14 cellular contexts compared by ENCODE assay signal in genomic region chr3:13388816-13389215, GRCh38. TPM values are rescaled to one million over a fixed set of nuclear protein-coding genes. Genes with fewer than 3 reads are reported as not detected.
DNase-seq lines count a peak whose midpoint lies in the region; TF ChIP-seq lines count a peak whose summit lies in the region.
"Had no signal": no experiment of that assay in that cellular context is flagged by ENCODE, and none has a peak within 500 bp of the region (broad histone marks: within the 10 kb centered on the region; RNA-seq: fewer than 3 reads in every experiment).

No MANE protein-coding gene starts in this region.

- H3K9me3 ChIP-seq in NT2/D1 (ENCODE audit: insufficient read depth, low read length) = no peaks in the 10 kb centered on the region
- H3K9me3 ChIP-seq in endodermal cell (ENCODE audit: control insufficient read depth, low read length) = no peaks in the 10 kb centered on the region
- no peaks in the 10 kb centered on the region for H3K9me3 ChIP-seq in mammary epithelial cell (replicated peaks; ENCODE audit: insufficient read depth, low read length)
- H3K9me3 ChIP-seq: BLaER1 treated with 17β-estradiol and CSF1 and Interleukin-3, amounts not matched to agents 10 nM and 100 nM had no signal

- H3K9ac ChIP-seq in NT2/D1 (ENCODE audit: insufficient read length, low read depth) (peak overlapping the region; percentile 12), endodermal cell (ENCODE audit: extremely low read depth, low read length, poor library complexity, severe bottlenecking) (no peak overlapping the region), mammary epithelial cell (ENCODE audit: insufficient read depth, low read length) (no peak overlapping the region)
- H3K9ac ChIP-seq: BLaER1 treated with 17β-estradiol and CSF1 and Interleukin-3, amounts not matched to agents 10 nM and 100 nM; GM23248 had no signal

- DNase-seq in activated naive CD4-positive, alpha-beta T cell treated with anti-CD3 and anti-CD28 coated beads, Interleukin-2, amount 10 ng/mL, durations not matched to agents 7 days and 5 days = no peak
- no peak for DNase-seq in activated naive CD4-positive, alpha-beta T cell treated with anti-CD3 and anti-CD28 coated beads for 36 hours
- DNase-seq in CD14-positive monocyte (ENCODE audit: low spot score) (no peak), NT2/D1 (ENCODE audit: low read depth, low spot score) (no peak), endodermal cell (no peak), NK-92 (lab: John Stamatoyannopoulos, UW; ENCODE audit: unreplicated experiment) (no peak), mammary epithelial cell (no peak)
- DNase-seq in stimulated activated CD4-positive, alpha-beta T cell treated with anti-CD3 and anti-CD28 coated beads, Interleukin-15, amount 100 ng/mL, for 24 hours = no peak
- DNase-seq: ACHN; Calu3; CD4-positive, alpha-beta T cell; DMS 273 treated with DMSO at 0.1 percent for 48 hours; GM23248 had no signal

- peaks cover 32% of the 10 kb centered on the region for H3K4me1 Mint-ChIP-seq in activated naive CD4-positive, alpha-beta T cell treated with anti-CD3 and anti-CD28 coated beads, Interleukin-2, amount 10 ng/mL, durations not matched to agents 7 days and 5 days
- H3K4me1 Mint-ChIP-seq in activated naive CD4-positive, alpha-beta T cell treated with anti-CD3 and anti-CD28 coated beads for 36 hours (ENCODE audit: low read depth) = peaks cover 27% of the 10 kb centered on the region
- H3K4me1 Mint-ChIP-seq in CD14-positive monocyte = peaks cover 17% of the 10 kb centered on the region
- H3K4me1 Mint-ChIP-seq in endodermal cell = no peaks in the 10 kb centered on the region

- no peaks in the 10 kb centered on the region for H3K79me2 ChIP-seq in mammary epithelial cell (ENCODE audit: insufficient read depth, low read length)

- H3K27ac Mint-ChIP-seq in activated naive CD4-positive, alpha-beta T cell treated with anti-CD3 and anti-CD28 coated beads, Interleukin-2, amount 10 ng/mL, durations not matched to agents 7 days and 5 days = peak overlapping the region; percentile 42
- H3K27ac Mint-ChIP-seq in activated naive CD4-positive, alpha-beta T cell treated with anti-CD3 and anti-CD28 coated beads for 36 hours = no peak overlapping the region
- H3K27ac Mint-ChIP-seq in CD14-positive monocyte = peak overlapping the region in 4 of 7 donors; percentile 16 to 73 (median 38)
- peak overlapping the region; percentile 25 for H3K27ac Mint-ChIP-seq in endodermal cell
- H3K27ac Mint-ChIP-seq: CD4-positive, alpha-beta T cell had no signal

- TF ChIP-seq CTCF in CD14-positive monocyte (IDR thresholded peaks at IDR 0.05) (no peak), endodermal cell (conservative IDR thresholded peaks at IDR 0.05) (no peak), mammary epithelial cell (conservative IDR thresholded peaks at IDR 0.05 in 1 of 2, IDR thresholded peaks at IDR 0.05 in 1 of 2; ENCODE audit: extremely low read depth in 1 of 2, insufficient read depth in 1 of 2, low read depth in 1 of 2, low read length in 2 of 2) (no peak)

- H4K20me1 ChIP-seq in mammary epithelial cell (ENCODE audit: insufficient read depth, low read length) = no peaks in the 10 kb centered on the region

- H3K4me1 ChIP-seq in NT2/D1 (ENCODE audit: insufficient read depth, insufficient read length) (peaks cover 12% of the 10 kb centered on the region), endodermal cell (ENCODE audit: control insufficient read depth, insufficient read depth, low read length) (no peaks in the 10 kb centered on the region), mammary epithelial cell (ENCODE audit: insufficient read depth, low read length) (no peaks in the 10 kb centered on the region)

- no peaks in the 10 kb centered on the region for H3K27me3 Mint-ChIP-seq in activated naive CD4-positive, alpha-beta T cell treated with anti-CD3 and anti-CD28 coated beads, Interleukin-2, amount 10 ng/mL, durations not matched to agents 7 days and 5 days
- H3K27me3 Mint-ChIP-seq in activated naive CD4-positive, alpha-beta T cell treated with anti-CD3 and anti-CD28 coated beads for 36 hours (ENCODE audit: low read depth) = no peaks in the 10 kb centered on the region
- no peaks in the 10 kb centered on the region for H3K27me3 Mint-ChIP-seq in CD14-positive monocyte (ENCODE audit: low read depth in 3 of 3)
- H3K27me3 Mint-ChIP-seq in endodermal cell (ENCODE audit: insufficient read depth) = no peaks in the 10 kb centered on the region
- H3K27me3 Mint-ChIP-seq: CD4-positive, alpha-beta T cell had no signal

- CTCF ChIA-PET in activated naive CD4-positive, alpha-beta T cell treated with anti-CD3 and anti-CD28 coated beads, Interleukin-2, amount 10 ng/mL, durations not matched to agents 7 days and 5 days (lab: Charles Lee) = interaction anchor here (2.1 to 4.5 kb wide), 2 partner anchors 64 to 73 kb away, joined by 7 to 21 read pairs; no protein-coding TSS in a partner anchor
- CTCF ChIA-PET in activated naive CD4-positive, alpha-beta T cell treated with anti-CD3 and anti-CD28 coated beads for 36 hours (lab: Charles Lee) = interaction anchor here (0.6 to 1.2 kb wide), 2 partner anchors 45 to 64 kb away, joined by 3 to 6 read pairs; no protein-coding TSS in a partner anchor
- CTCF ChIA-PET in mammary epithelial cell (lab: Charles Lee; ENCODE audit: low non-redundant PET) = no interaction called here

- peaks cover 73% of the 10 kb centered on the region for H3K36me3 Mint-ChIP-seq in activated naive CD4-positive, alpha-beta T cell treated with anti-CD3 and anti-CD28 coated beads, Interleukin-2, amount 10 ng/mL, durations not matched to agents 7 days and 5 days
- H3K36me3 Mint-ChIP-seq in activated naive CD4-positive, alpha-beta T cell treated with anti-CD3 and anti-CD28 coated beads for 36 hours (ENCODE audit: low read depth) = peaks cover 54% of the 10 kb centered on the region
- peaks cover 95 to 100% of the 10 kb centered on the region in 2 donors for H3K36me3 Mint-ChIP-seq in CD14-positive monocyte
- H3K36me3 Mint-ChIP-seq in endodermal cell (ENCODE audit: low read depth) = peaks cover 11% of the 10 kb centered on the region

- H2AFZ ChIP-seq in mammary epithelial cell (ENCODE audit: low read depth, low read length) = no peak overlapping the region
- H2AFZ ChIP-seq: GM23248 had no signal

- H3K4me3 Mint-ChIP-seq in activated naive CD4-positive, alpha-beta T cell treated with anti-CD3 and anti-CD28 coated beads, Interleukin-2, amount 10 ng/mL, durations not matched to agents 7 days and 5 days = no peak overlapping the region
- no peak overlapping the region for H3K4me3 Mint-ChIP-seq in activated naive CD4-positive, alpha-beta T cell treated with anti-CD3 and anti-CD28 coated beads for 36 hours
- no peak overlapping the region for H3K4me3 Mint-ChIP-seq in CD14-positive monocyte
- no peak overlapping the region for H3K4me3 Mint-ChIP-seq in endodermal cell
- H3K4me3 Mint-ChIP-seq: CD4-positive, alpha-beta T cell had no signal

- H3K27ac ChIP-seq in endodermal cell (ENCODE audit: low read depth, low read length) = no peak overlapping the region
- H3K27ac ChIP-seq in mammary epithelial cell (ENCODE audit: insufficient read depth, low read depth, low read length) = no peak overlapping the region
- H3K27ac ChIP-seq: GM23248 had no signal

- no peak overlapping the region for H3K4me3 ChIP-seq in NT2/D1 (ENCODE audit: insufficient read length, low read depth)
- no peak overlapping the region for H3K4me3 ChIP-seq in endodermal cell (ENCODE audit: low read length)
- no peak overlapping the region for H3K4me3 ChIP-seq in mammary epithelial cell (replicated peaks in 1 of 3; ENCODE audit: insufficient read depth in 1 of 3, low read depth in 2 of 3, low read length in 3 of 3)
- H3K4me3 ChIP-seq: BLaER1 treated with 17β-estradiol and CSF1 and Interleukin-3, amounts not matched to agents 10 nM and 100 nM; GM23248 had no signal

- intact Hi-C loops in activated naive CD4-positive, alpha-beta T cell treated with anti-CD3 and anti-CD28 coated beads for 36 hours (cut with micrococcal nuclease) = no loop called here
- intact Hi-C loops in CD14-positive monocyte (cut with micrococcal nuclease) = no loop called here
- intact Hi-C loops in mammary epithelial cell (cut with micrococcal nuclease) = no loop called here

- in situ Hi-C loops in mammary epithelial cell (cut with MboI; ENCODE audit: low sequenced_read_pairs in 2 of 2) = no loop called here

- BruUV-seq in mammary epithelial cell (replicated peaks; lab: Mats Ljungman, UMichigan) = no TSS peak

- dilution Hi-C loops in mammary epithelial cell (cut with HindIII; ENCODE audit: low sequenced_read_pairs) = no loop called here

- H3K9me3 Mint-ChIP-seq in activated naive CD4-positive, alpha-beta T cell treated with anti-CD3 and anti-CD28 coated beads, Interleukin-2, amount 10 ng/mL, durations not matched to agents 7 days and 5 days = no peaks in the 10 kb centered on the region
- no peaks in the 10 kb centered on the region for H3K9me3 Mint-ChIP-seq in activated naive CD4-positive, alpha-beta T cell treated with anti-CD3 and anti-CD28 coated beads for 36 hours
- no peaks in the 10 kb centered on the region for H3K9me3 Mint-ChIP-seq in CD14-positive monocyte
- no peaks in the 10 kb centered on the region for H3K9me3 Mint-ChIP-seq in endodermal cell
- H3K9me3 Mint-ChIP-seq: CD4-positive, alpha-beta T cell had no signal

- H3K4me2 ChIP-seq in mammary epithelial cell (ENCODE audit: insufficient read depth, low read depth, low read length) = no peak overlapping the region
- H3K4me2 ChIP-seq: BLaER1 treated with 17β-estradiol and CSF1 and Interleukin-3, amounts not matched to agents 10 nM and 100 nM had no signal

- H3K27me3 ChIP-seq in NT2/D1 (ENCODE audit: insufficient read depth, insufficient read length) (no peaks in the 10 kb centered on the region), endodermal cell (ENCODE audit: control insufficient read depth, insufficient read depth, low read length, poor library complexity, severe bottlenecking) (no peaks in the 10 kb centered on the region), mammary epithelial cell (ENCODE audit: insufficient read depth, low read length) (no peaks in the 10 kb centered on the region)
- H3K27me3 ChIP-seq: BLaER1 treated with 17β-estradiol and CSF1 and Interleukin-3, amounts not matched to agents 10 nM and 100 nM had no signal

- peaks cover 34% of the 10 kb centered on the region for H3K36me3 ChIP-seq in NT2/D1 (ENCODE audit: insufficient read depth, insufficient read length, low read length)
- peaks cover 4% of the 10 kb centered on the region for H3K36me3 ChIP-seq in endodermal cell (ENCODE audit: control insufficient read depth, insufficient read depth, low read length)
- no peaks in the 10 kb centered on the region for H3K36me3 ChIP-seq in mammary epithelial cell (ENCODE audit: insufficient read depth, low read length)

- 91 to 99% methylated on average over 10 to 13 of the region's 13 CpGs for WGBS in endodermal cell (ENCODE audit: insufficient coverage in 1 of 2, insufficient read length in 1 of 2), 2 experiments
- 69% methylated on average over 13 of the region's 13 CpGs for WGBS in mammary epithelial cell (ENCODE audit: low coverage, missing lambda C conversion rate)

RNA-seq across cellular contexts. Expression of gene NUP210, which starts 31.3 kb away (rescaled TPM):
- total RNA-seq in activated naive CD4-positive, alpha-beta T cell treated with anti-CD3 and anti-CD28 coated beads for 36 hours = 100 to 1,000 TPM; 148 TPM
- polyA plus RNA-seq in CD14-positive monocyte (10 to 100 TPM in 1 of 2 donors, 1 to 10 TPM in 1; 7.9 to 13.0 TPM), mammary epithelial cell (0.10 TPM)
- total RNA-seq in endodermal cell (10 to 100 TPM; 43.0 to 62.3 TPM), mammary epithelial cell (under 1 TPM; 0.14 to 0.83 TPM)
- polyA plus RNA-seq in endodermal cell (2013, experiment 1 of 2) = 39.4 TPM
- 36.6 TPM for polyA plus RNA-seq in endodermal cell (2013, experiment 2 of 2)
- not detected for polyA minus RNA-seq in mammary epithelial cell
- total RNA-seq: GM23248 had no signal

Comparison
In these comparisons a context has a peak if more than half of its experiments do, and no peak if none do; other contexts are left out.
1. RNA of gene NUP210, which starts 31.3 kb away (total RNA-seq): 148 TPM in activated naive CD4-positive, alpha-beta T cell treated with anti-CD3 and anti-CD28 coated beads for 36 hours and 43.0 to 62.3 TPM in endodermal cell; 0.14 to 0.83 TPM in mammary epithelial cell; every median in the first group is over 10 times any median in the second.